Comparison of ENCODE assay signal across 12 cellular contexts in the genomic region with DNA sequence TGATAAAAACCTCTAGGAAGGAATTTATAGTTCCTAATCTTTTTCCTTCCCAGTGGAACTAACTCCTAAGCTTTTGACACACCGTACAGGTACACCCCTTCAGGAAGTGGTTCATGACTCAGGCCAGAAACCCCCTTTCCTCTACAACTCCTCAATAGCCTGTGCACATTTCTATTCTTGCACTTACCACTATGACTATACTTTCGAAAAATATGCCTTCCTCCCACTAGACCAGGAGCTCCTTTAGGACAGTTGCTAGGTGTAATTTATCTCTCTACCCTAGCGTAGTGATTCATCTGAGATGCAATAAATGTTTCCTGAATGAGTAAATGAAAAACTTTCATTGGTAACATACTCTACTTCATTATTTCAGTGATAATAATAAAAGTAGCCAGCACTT. TPM values are rescaled to one million over a fixed set of nuclear protein-coding genes. Genes with fewer than 3 reads are reported as not detected.
DNase-seq lines count a peak whose midpoint lies in the region; ATAC-seq and TF ChIP-seq lines count a peak whose summit lies in the region.
"Had no signal": no experiment of that assay in that cellular context is flagged by ENCODE, and none has a peak within 500 bp of the region (broad histone marks: within the 10 kb centered on the region; RNA-seq: fewer than 3 reads in every experiment).

No MANE protein-coding gene starts in this region.

- H3K9me3 ChIP-seq in CD8-positive, alpha-beta T cell (ENCODE audit: low read length) = no peaks in the 10 kb centered on the region

- no peak overlapping the region for H3K4me3 Mint-ChIP-seq in CD8-positive, alpha-beta T cell
- H3K4me3 Mint-ChIP-seq: GM23338 had no signal

- H3K4me3 ChIP-seq in choroid plexus epithelial cell (ENCODE audit: low read depth, low read length) = no peak overlapping the region
- no peak overlapping the region for H3K4me3 ChIP-seq in CD8-positive, alpha-beta T cell (ENCODE audit: low read depth, low read length)
- H3K4me3 ChIP-seq: GM23338 had no signal

- H3K36me3 ChIP-seq in CD8-positive, alpha-beta T cell (ENCODE audit: insufficient read depth, low read length) = no peaks in the 10 kb centered on the region

- H3K27ac Mint-ChIP-seq in CD8-positive, alpha-beta T cell = no peak overlapping the region
- H3K27ac Mint-ChIP-seq: GM23338 had no signal

- intact Hi-C loops in CD8-positive, alpha-beta T cell (cut with DNase I, micrococcal nuclease) = no loop called here

- H3K4me1 Mint-ChIP-seq in CD8-positive, alpha-beta T cell (ENCODE audit: low read depth) = no peaks in the 10 kb centered on the region

- POLR2A ChIA-PET in CD8-positive, alpha-beta T cell (lab: Charles Lee) = no interaction called here

- TF ChIP-seq CTCF in choroid plexus epithelial cell (conservative IDR thresholded peaks at IDR 0.05; ENCODE audit: low read depth, low read length) = no peak
- no peak for TF ChIP-seq CTCF in CD8-positive, alpha-beta T cell (IDR thresholded peaks at IDR 0.05)

- ATAC-seq in GM19023 (IDR thresholded peaks at IDR 0.05; ENCODE audit: unreplicated experiment) = peak; percentile 70
- peak; percentile 63 for ATAC-seq in HG03342 (IDR thresholded peaks at IDR 0.05; ENCODE audit: unreplicated experiment)
- ATAC-seq in CD8-positive, alpha-beta T cell = no peak
- no peak for ATAC-seq in esophagus mucosa
- ATAC-seq: GM23338, left ventricle myocardium superior, Right ventricle myocardium inferior had no signal

- no peaks in the 10 kb centered on the region for H3K27me3 ChIP-seq in CD8-positive, alpha-beta T cell (ENCODE audit: insufficient read depth, low read length)

- no peaks in the 10 kb centered on the region for H3K9me3 Mint-ChIP-seq in CD8-positive, alpha-beta T cell
- H3K9me3 Mint-ChIP-seq: GM23338 had no signal

- peak; percentile 68 for DNase-seq in EL
- DNase-seq in choroid plexus epithelial cell (ENCODE audit: low read depth) = peak; percentile 19
- no peak for DNase-seq in iPS-NIHi7 (ENCODE audit: extremely low spot score)
- DNase-seq in SHP77 treated with DMSO at 0.1 percent for 48 hours (lab: John Stamatoyannopoulos, UW) = no peak
- no peak for DNase-seq in CD8-positive, alpha-beta T cell
- DNase-seq: left ventricle myocardium superior, NCI-H1048 had no signal

- H3K4me1 ChIP-seq in CD8-positive, alpha-beta T cell (ENCODE audit: insufficient read depth, low read length) = no peaks in the 10 kb centered on the region

- H3K27me3 Mint-ChIP-seq in CD8-positive, alpha-beta T cell (ENCODE audit: low read depth) = peaks cover 12% of the 10 kb centered on the region

- H3K27ac ChIP-seq in CD8-positive, alpha-beta T cell (ENCODE audit: low read depth, low read length) = no peak overlapping the region

- H3K36me3 Mint-ChIP-seq in CD8-positive, alpha-beta T cell = no peaks in the 10 kb centered on the region

- CTCF ChIA-PET in CD8-positive, alpha-beta T cell (lab: Charles Lee) = no interaction called here

RNA-seq across cellular contexts. Expression of a gene that starts 14.5 kb away (rescaled TPM):
- not detected for total RNA-seq in CD8-positive, alpha-beta T cell
- 0.32 TPM for total RNA-seq in esophagus mucosa

Comparison
In these comparisons a context has a peak if more than half of its experiments do, and no peak if none do; other contexts are left out.
1. DNase-seq: peak in EL (single experiment) and choroid plexus epithelial cell (single experiment); none in iPS-NIHi7 (single experiment), SHP77 treated with DMSO at 0.1 percent for 48 hours (single experiment) and CD8-positive, alpha-beta T cell (0 of 7).
2. ATAC-seq: peak in GM19023 (single experiment) and HG03342 (single experiment); none in CD8-positive, alpha-beta T cell (single experiment) and esophagus mucosa (single experiment).